In the genomic region with DNA sequence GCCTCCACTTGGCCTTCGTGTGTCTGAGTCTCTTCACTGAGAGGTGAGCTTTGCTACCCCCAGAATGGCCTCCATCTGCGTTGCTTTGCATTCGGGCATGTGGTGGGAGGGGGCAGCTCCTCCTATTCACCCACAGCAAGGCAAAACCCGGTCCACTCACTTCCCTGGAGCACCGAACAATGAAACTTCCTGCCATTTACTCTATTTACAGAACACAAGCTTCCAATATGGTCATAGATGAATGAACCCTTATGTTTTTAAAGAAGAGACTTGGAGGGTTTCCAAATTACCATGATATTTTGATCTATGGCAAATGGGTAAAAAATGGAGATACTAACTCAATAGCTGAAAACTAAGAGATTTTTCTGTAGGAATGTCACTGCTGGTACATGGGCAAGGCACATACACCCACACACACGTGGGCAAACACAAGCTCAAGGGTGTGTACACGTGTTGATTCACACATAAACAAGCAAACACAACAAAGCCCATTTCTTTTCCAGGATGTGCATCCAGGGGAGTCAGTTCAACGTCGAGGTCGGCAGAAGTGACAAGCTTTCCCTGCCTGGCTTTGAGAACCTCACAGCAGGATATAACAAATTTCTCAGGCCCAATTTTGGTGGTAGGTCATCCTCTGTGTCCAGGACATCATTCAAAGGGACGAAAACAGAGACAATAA, we compare ENCODE assay signal across 1 cellular context.
TF ChIP-seq lines count a peak whose summit lies in the region.

No MANE protein-coding gene starts in this region.

TF ChIP-seq in IMR-90, 13 proteins besides CTCF, POLR2A, EP300 and RAD21:
- TF ChIP-seq RCOR1 (IDR thresholded peaks at IDR 0.05; ENCODE audit: insufficient replicate concordance, low read length) (no peak), CEBPB (IDR thresholded peaks at IDR 0.05; ENCODE audit: low read depth, low read length) (no peak), MXI1 (IDR thresholded peaks at IDR 0.05; ENCODE audit: borderline replicate concordance, low read depth, low read length) (no peak), BHLHE40 (IDR thresholded peaks at IDR 0.05; ENCODE audit: low read depth, low read length) (no peak), MAFK (IDR thresholded peaks at IDR 0.05; ENCODE audit: low read depth, low read length) (no peak), SMC3 (IDR thresholded peaks at IDR 0.05; ENCODE audit: low read depth, low read length) (no peak), NFE2L2 (IDR thresholded peaks at IDR 0.05; ENCODE audit: low read depth, low read length) (no peak), FOS (IDR thresholded peaks at IDR 0.05; ENCODE audit: low read depth, low read length) (no peak), RFX5 (IDR thresholded peaks at IDR 0.05; ENCODE audit: low read depth, low read length) (no peak), MAZ (IDR thresholded peaks at IDR 0.05; ENCODE audit: borderline replicate concordance, low read depth, low read length) (no peak), CHD1 (IDR thresholded peaks at IDR 0.05; ENCODE audit: low read depth, low read length) (no peak)
- TF ChIP-seq, protein P1, sequence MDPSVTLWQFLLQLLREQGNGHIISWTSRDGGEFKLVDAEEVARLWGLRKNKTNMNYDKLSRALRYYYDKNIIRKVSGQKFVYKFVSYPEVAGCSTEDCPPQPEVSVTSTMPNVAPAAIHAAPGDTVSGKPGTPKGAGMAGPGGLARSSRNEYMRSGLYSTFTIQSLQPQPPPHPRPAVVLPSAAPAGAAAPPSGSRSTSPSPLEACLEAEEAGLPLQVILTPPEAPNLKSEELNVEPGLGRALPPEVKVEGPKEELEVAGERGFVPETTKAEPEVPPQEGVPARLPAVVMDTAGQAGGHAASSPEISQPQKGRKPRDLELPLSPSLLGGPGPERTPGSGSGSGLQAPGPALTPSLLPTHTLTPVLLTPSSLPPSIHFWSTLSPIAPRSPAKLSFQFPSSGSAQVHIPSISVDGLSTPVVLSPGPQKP (IDR thresholded peaks at IDR 0.05; ENCODE audit: borderline replicate concordance, low read depth, low read length) = no peak
- TF ChIP-seq, protein P2, sequence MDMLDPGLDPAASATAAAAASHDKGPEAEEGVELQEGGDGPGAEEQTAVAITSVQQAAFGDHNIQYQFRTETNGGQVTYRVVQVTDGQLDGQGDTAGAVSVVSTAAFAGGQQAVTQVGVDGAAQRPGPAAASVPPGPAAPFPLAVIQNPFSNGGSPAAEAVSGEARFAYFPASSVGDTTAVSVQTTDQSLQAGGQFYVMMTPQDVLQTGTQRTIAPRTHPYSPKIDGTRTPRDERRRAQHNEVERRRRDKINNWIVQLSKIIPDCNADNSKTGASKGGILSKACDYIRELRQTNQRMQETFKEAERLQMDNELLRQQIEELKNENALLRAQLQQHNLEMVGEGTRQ (IDR thresholded peaks at IDR 0.05; ENCODE audit: low read depth, low read length) = no peak
